Comparison of ENCODE assay signal across 8 cellular contexts in genomic region chr16:30535777-30536190, GRCh38. TPM values are rescaled to one million over a fixed set of nuclear protein-coding genes. Genes with fewer than 3 reads are reported as not detected.
DNase-seq lines count a peak whose midpoint lies in the region; ATAC-seq, FAIRE-seq and TF ChIP-seq lines count a peak whose summit lies in the region.

No MANE protein-coding gene starts in this region.

- ATAC-seq in omental fat pad (ENCODE audit: low FRiP score) = peak; percentile 80

- no peak for TF ChIP-seq CTCF in omental fat pad (IDR thresholded peaks at IDR 0.05)

- FAIRE-seq in frontal cortex (lab: Jason Lieb, UNC) = no peak

- DNase-seq in NCI-H2029 (lab: John Stamatoyannopoulos, UW) (peak; percentile 39), NCI-H2029 treated with DMSO at 0.1 percent for 48 hours (lab: John Stamatoyannopoulos, UW) (no peak), HT1080 (ENCODE audit: low read depth) (peak; percentile 22), RKO (ENCODE audit: low spot score) (peak; percentile 88), frontal cortex (ENCODE audit: low spot score in 2 of 2) (peak; percentile 59 to 73), omental fat pad (ENCODE audit: low spot score) (no peak), ureter (ENCODE audit: low spot score) (peak; percentile 76)
- DNase-seq in activated effector memory CD4-positive, alpha-beta T cell treated with Interleukin-2 at 50 U/mL for 16 hours = peak; percentile 50

RNA-seq across cellular contexts. Expression of gene ZNF747, which starts 1.1 kb away (rescaled TPM):
- 7.3 and 9.5 TPM in 2 replicates for total RNA-seq in HT1080 (2014; rRNA removed; shearing (Covaris generic))
- polyA plus RNA-seq in HT1080 (2015; cell fraction: cytosol; rRNA removed) = 6.2 and 7.8 TPM in 2 replicates
- 7.6 and 9.6 TPM in 2 replicates for polyA plus RNA-seq in HT1080 (2015; cell fraction: nucleus; rRNA removed)
- 15.1 TPM for total RNA-seq in frontal cortex
- 10 to 100 TPM in 2 of 4 donors, 1 to 10 TPM in 2; 7.7 to 12.1 (median 10.4) TPM for total RNA-seq in omental fat pad
- total RNA-seq in ureter = 10.4 TPM

RNA-seq across cellular contexts. Expression of gene ZNF768, which starts 9.4 kb away (rescaled TPM):
- total RNA-seq in HT1080 (2014; rRNA removed; shearing (Covaris generic)) = 67.2 and 76.7 TPM in 2 replicates
- polyA plus RNA-seq in HT1080 (2015; cell fraction: cytosol; rRNA removed) = 76.3 and 83.8 TPM in 2 replicates
- 69.1 and 77.0 TPM in 2 replicates for polyA plus RNA-seq in HT1080 (2015; cell fraction: nucleus; rRNA removed)
- total RNA-seq in frontal cortex (25.7 TPM), omental fat pad (10 to 100 TPM; 16.5 to 22.5 (median 18.6) TPM), ureter (37.6 TPM)

RNA-seq across cellular contexts. Expression of gene ZNF764, which starts 22.4 kb away (rescaled TPM):
- total RNA-seq in HT1080 (2014; rRNA removed; shearing (Covaris generic)) = 4.4 and 4.9 TPM in 2 replicates
- polyA plus RNA-seq in HT1080 (2015; cell fraction: cytosol; rRNA removed) = 5.6 and 5.7 TPM in 2 replicates
- polyA plus RNA-seq in HT1080 (2015; cell fraction: nucleus; rRNA removed) = 8.4 and 10.3 TPM in 2 replicates
- total RNA-seq in frontal cortex = 6.1 TPM
- 10 to 100 TPM in 2 of 4 donors, 1 to 10 TPM in 2; 4.5 to 15.9 (median 10.1) TPM for total RNA-seq in omental fat pad
- 6.9 TPM for total RNA-seq in ureter

RNA-seq across cellular contexts. Expression of gene ZNF688, which starts 35.7 kb away (rescaled TPM):
- 6.5 and 7.2 TPM in 2 replicates for total RNA-seq in HT1080 (2014; rRNA removed; shearing (Covaris generic))
- 4.9 and 5.7 TPM in 2 replicates for polyA plus RNA-seq in HT1080 (2015; cell fraction: cytosol; rRNA removed)
- 6.8 and 6.9 TPM in 2 replicates for polyA plus RNA-seq in HT1080 (2015; cell fraction: nucleus; rRNA removed)
- 7.3 TPM for total RNA-seq in frontal cortex
- 10 to 100 TPM in 3 of 4 donors, 1 to 10 TPM in 1; 7.4 to 24.0 (median 13.3) TPM for total RNA-seq in omental fat pad
- total RNA-seq in ureter = 10.8 TPM

RNA-seq across cellular contexts. Expression of gene ZNF785, which starts 49.7 kb away (rescaled TPM):
- 5.4 and 7.7 TPM in 2 replicates for total RNA-seq in HT1080 (2014; rRNA removed; shearing (Covaris generic))
- 5.0 and 5.9 TPM in 2 replicates for polyA plus RNA-seq in HT1080 (2015; cell fraction: cytosol; rRNA removed)
- 20.0 and 22.4 TPM in 2 replicates for polyA plus RNA-seq in HT1080 (2015; cell fraction: nucleus; rRNA removed)
- total RNA-seq in frontal cortex (18.3 TPM), omental fat pad (10 to 100 TPM in 1 of 4 donors, 1 to 10 TPM in 3; 4.5 to 12.1 (median 8.1) TPM), ureter (25.2 TPM)

Comparison
In these comparisons a context has a peak if more than half of its experiments do, and no peak if none do; other contexts are left out.
1. DNase-seq: peak in NCI-H2029 (single experiment), HT1080 (single experiment), RKO (single experiment), activated effector memory CD4-positive, alpha-beta T cell treated with Interleukin-2 at 50 U/mL for 16 hours (single experiment), frontal cortex (2 of 2) and ureter (single experiment); none in NCI-H2029 treated with DMSO at 0.1 percent for 48 hours (single experiment) and omental fat pad (single experiment).